In genomic region chr14:61420326-61420725, GRCh38 we compare ENCODE assay signal across 9 cellular contexts.
A peak's percentile ranks its signal among the peaks of the same experiment; 100 is the strongest.
DNase-seq lines count a peak whose midpoint lies in the region; ATAC-seq, FAIRE-seq and TF ChIP-seq lines count a peak whose summit lies in the region.
"Had no signal": no experiment of that assay in that cellular context is flagged by ENCODE, and none has a peak within 500 bp of the region (broad histone marks: within the 10 kb centered on the region; RNA-seq: fewer than 3 reads in every experiment).

No MANE protein-coding gene starts in this region.

- H3K4me3 ChIP-seq in PC-9 (no peak overlapping the region), brain microvascular endothelial cell (ENCODE audit: low read depth, low read length) (no peak overlapping the region), tibial artery (no peak overlapping the region)

- peak overlapping the region; percentile 42 for H3K4me3 Mint-ChIP-seq in natural killer cell treated with Interleukin-12 subunit alpha and Interleukin-12 subunit beta and Interleukin-15 and Interleukin-18, amount 100 ng/mL, for 72 hours

- no peak for DNase-seq in GM12891 (ENCODE audit: insufficient read length, low spot score)
- DNase-seq in PC-9: peak; percentile 55 to 88
- peak; percentile 29 for DNase-seq in brain microvascular endothelial cell
- DNase-seq in natural killer cell treated with Interleukin-12 subunit alpha and Interleukin-12 subunit beta and Interleukin-15 and Interleukin-18, amount 100 ng/mL, for 72 hours (ENCODE audit: low spot score): no peak
- no peak for DNase-seq in HEK293T (ENCODE audit: extremely low spot score)
- DNase-seq in GDM1 (lab: John Stamatoyannopoulos, UW): no peak
- no peak for DNase-seq in tibial artery
- DNase-seq: NCI-H1105 had no signal

- H3K27ac ChIP-seq in PC-9: peak overlapping the region; percentile 73
- H3K27ac ChIP-seq in brain microvascular endothelial cell: no peak overlapping the region
- H3K27ac ChIP-seq in tibial artery: no peak overlapping the region

- no peaks in the 10 kb centered on the region for H3K27me3 Mint-ChIP-seq in natural killer cell treated with Interleukin-12 subunit alpha and Interleukin-12 subunit beta and Interleukin-15 and Interleukin-18, amount 100 ng/mL, for 72 hours

- no peak overlapping the region for H2AFZ ChIP-seq in PC-9

- POLR2A ChIA-PET in PC-9 (lab: Charles Lee; ENCODE audit: unreplicated experiment): interaction anchor here (0.6 kb wide), 1 partner anchor 10 kb away, joined by 5 read pairs; no protein-coding TSS in a partner anchor
- POLR2A ChIA-PET in HEK293T (lab: Yijun Ruan, JAX): no interaction called here

- peak; percentile 13 for FAIRE-seq in GM12891 (lab: Jason Lieb, UNC)

- no peaks in the 10 kb centered on the region for H3K9me3 Mint-ChIP-seq in natural killer cell treated with Interleukin-12 subunit alpha and Interleukin-12 subunit beta and Interleukin-15 and Interleukin-18, amount 100 ng/mL, for 72 hours

- H3F3A ChIP-seq in PC-9 (ENCODE audit: insufficient read depth, low read depth): peaks cover 18% of the 10 kb centered on the region; the same call in 1 of the 2 replicates

- H3K4me1 Mint-ChIP-seq in natural killer cell treated with Interleukin-12 subunit alpha and Interleukin-12 subunit beta and Interleukin-15 and Interleukin-18, amount 100 ng/mL, for 72 hours (ENCODE audit: low read depth in 2 of 2): peaks cover 25 to 78% of the 10 kb centered on the region in 2 donors

- in situ Hi-C loops in brain microvascular endothelial cell (cut with HindIII; ENCODE audit: low pct_ligation_motif_present, low sequenced_read_pairs): no loop called here

- no peak for TF ChIP-seq POLR2A in GM12891 (IDR thresholded peaks at IDR 0.05; ENCODE audit: low read depth, low read length)

- H3K79me2 ChIP-seq in PC-9 (ENCODE audit: low read depth): peaks cover 48% of the 10 kb centered on the region; the same call in 1 of the 2 replicates

- no peaks in the 10 kb centered on the region for H3K9me2 ChIP-seq in PC-9 (ENCODE audit: insufficient read depth)

- BruUV-seq in PC-9 (replicated peaks; lab: Mats Ljungman, UMichigan): no TSS peak

- no peaks in the 10 kb centered on the region for H4K20me1 ChIP-seq in PC-9 (ENCODE audit: insufficient read depth)

- peak overlapping the region; percentile 40 for H3K4me2 ChIP-seq in PC-9

- H3K27ac Mint-ChIP-seq in natural killer cell treated with Interleukin-12 subunit alpha and Interleukin-12 subunit beta and Interleukin-15 and Interleukin-18, amount 100 ng/mL, for 72 hours: no peak overlapping the region

- H3K9me3 ChIP-seq in PC-9 (ENCODE audit: insufficient read depth, low read depth): peaks cover 7% of the 10 kb centered on the region
- no peaks in the 10 kb centered on the region for H3K9me3 ChIP-seq in tibial artery

- TF ChIP-seq CTCF in PC-9 (conservative IDR thresholded peaks at IDR 0.05) (no peak), brain microvascular endothelial cell (IDR thresholded peaks at IDR 0.05; ENCODE audit: low read depth, low read length, missing control alignments) (no peak), tibial artery (IDR thresholded peaks at IDR 0.05) (no peak)

- H3K27me3 ChIP-seq in PC-9 (ENCODE audit: insufficient read depth, low read depth) (no peaks in the 10 kb centered on the region), brain microvascular endothelial cell (replicated peaks) (no peaks in the 10 kb centered on the region), tibial artery (no peaks in the 10 kb centered on the region)

- CTCF ChIA-PET in PC-9 (lab: Charles Lee): no interaction called here
- CTCF ChIA-PET in HEK293T (lab: Yijun Ruan, JAX): interaction anchor here (0.7 kb wide), 1 partner anchor 58 kb away, joined by 3 read pairs; no protein-coding TSS in a partner anchor

- H3K4me1 ChIP-seq in PC-9 (replicated peaks; ENCODE audit: insufficient read depth) (peaks cover 34% of the 10 kb centered on the region), tibial artery (peaks cover 0 to 26% (median 21%) of the 10 kb centered on the region in 4 donors)

- intact Hi-C loops in PC-9 (cut with micrococcal nuclease; ENCODE audit: unreplicated experiment) (no loop called here), tibial artery (cut with DNase I; ENCODE audit: low total_unique reads) (no loop called here)

- peak in 1 of 2 donors; percentile 41 for ATAC-seq in natural killer cell treated with Interleukin-12 subunit alpha and Interleukin-12 subunit beta and Interleukin-15 and Interleukin-18, amount 100 ng/mL, for 72 hours
- no peak for ATAC-seq in GM18858 (IDR thresholded peaks at IDR 0.05; ENCODE audit: unreplicated experiment)

- H3K36me3 ChIP-seq in PC-9 (ENCODE audit: low read depth) (peaks cover 7% of the 10 kb centered on the region; the same call in 1 of the 2 replicates), brain microvascular endothelial cell (replicated peaks) (no peaks in the 10 kb centered on the region), tibial artery (no peaks in the 10 kb centered on the region)

- no peaks in the 10 kb centered on the region for H3K36me3 Mint-ChIP-seq in natural killer cell treated with Interleukin-12 subunit alpha and Interleukin-12 subunit beta and Interleukin-15 and Interleukin-18, amount 100 ng/mL, for 72 hours

TF ChIP-seq in GM12891, 5 proteins besides CTCF, POLR2A, EP300 and RAD21:
- TF ChIP-seq PAX5 (IDR thresholded peaks at IDR 0.05; ENCODE audit: insufficient read depth, low read length, severe bottlenecking) (no peak), POLR2AphosphoS5 (IDR thresholded peaks at IDR 0.05; ENCODE audit: low read depth, low read length) (no peak), POU2F2 (IDR thresholded peaks at IDR 0.05; ENCODE audit: low read depth, low read length) (no peak), TAF1 (IDR thresholded peaks at IDR 0.05; ENCODE audit: low read depth, low read length) (no peak), SPI1 (IDR thresholded peaks at IDR 0.05; ENCODE audit: low read depth, low read length) (no peak)

TF ChIP-seq in HEK293T, 16 proteins besides CTCF, POLR2A, EP300 and RAD21:
- no peak for TF ChIP-seq PKNOX1 (IDR thresholded peaks at IDR 0.05)
- TF ChIP-seq CTBP1 (IDR thresholded peaks at IDR 0.05; ENCODE audit: borderline replicate concordance): no peak
- no peak for TF ChIP-seq TARDBP (IDR thresholded peaks at IDR 0.05)
TF ChIP-seq in HEK293T: peak in this region for 0.

Comparison
In these comparisons a context has a peak if more than half of its experiments do, and no peak if none do; other contexts are left out.
1. DNase-seq: peak in PC-9 (2 of 2) and brain microvascular endothelial cell (single experiment); none in GM12891 (single experiment), natural killer cell treated with Interleukin-12 subunit alpha and Interleukin-12 subunit beta and Interleukin-15 and Interleukin-18, amount 100 ng/mL, for 72 hours (single experiment), HEK293T (single experiment), GDM1 (single experiment) and tibial artery (0 of 2).